21 cellular contexts compared by ENCODE assay signal in genomic region chr1:183569801-183570200, GRCh38. TPM values are rescaled to one million over a fixed set of nuclear protein-coding genes. Genes with fewer than 3 reads are reported as not detected.
DNase-seq lines count a peak whose midpoint lies in the region; ATAC-seq and TF ChIP-seq lines count a peak whose summit lies in the region.
"Had no signal": no experiment of that assay in that cellular context is flagged by ENCODE, and none has a peak within 500 bp of the region (broad histone marks: within the 10 kb centered on the region; RNA-seq: fewer than 3 reads in every experiment).

No MANE protein-coding gene starts in this region.

- no peak for ATAC-seq in IMR-90 (ENCODE audit: low read depth)
- no peak for ATAC-seq in T-helper 17 cell
- ATAC-seq in stimulated activated naive B cell treated with anti-CD40 and anti-IgM and Interleukin-4, amounts not matched to agents 10 μg/mL and 1 μg/mL and 100 μg/mL, for 72 hours (replicated peaks): no peak
- no peak for ATAC-seq in GM18873 (IDR thresholded peaks at IDR 0.05; ENCODE audit: low FRiP score, unreplicated experiment)
- no peak for ATAC-seq in GM18868 (IDR thresholded peaks at IDR 0.05; ENCODE audit: unreplicated experiment)
- ATAC-seq: GM12878, GM23338 had no signal

- no peaks in the 10 kb centered on the region for H3K27me3 ChIP-seq in IMR-90 (ENCODE audit: control insufficient read depth, insufficient read depth, low read length)

- no peak overlapping the region for H2AFZ ChIP-seq in IMR-90 (replicated peaks; ENCODE audit: low read length, poor library complexity)
- H2AFZ ChIP-seq: GM23338 had no signal

- H3K9me1 ChIP-seq in IMR-90 (ENCODE audit: insufficient read depth, low read length): peaks cover 5% of the 10 kb centered on the region

- in situ Hi-C loops in IMR-90 (cut with MboI; ENCODE audit: low sequenced_read_pairs): no loop called here

- H3K27ac ChIP-seq in IMR-90 (ENCODE audit: insufficient read depth, low read length): no peak overlapping the region
- H3K27ac ChIP-seq: C4-2B had no signal

- H3K14ac ChIP-seq in IMR-90 (replicated peaks; ENCODE audit: low read depth, low read length): no peak overlapping the region

- H3K4me1 Mint-ChIP-seq in T-helper 17 cell: peaks cover 8% of the 10 kb centered on the region
- peaks cover 33 to 58% of the 10 kb centered on the region in 2 donors for H3K4me1 Mint-ChIP-seq in stimulated activated naive B cell treated with anti-CD40 and anti-IgM and Interleukin-4, amounts not matched to agents 10 μg/mL and 1 μg/mL and 100 μg/mL, for 72 hours
- H3K4me1 Mint-ChIP-seq: GM23338 had no signal

- no peak overlapping the region; a peak in 1 of 4 replicates for H4K8ac ChIP-seq in IMR-90 (ENCODE audit: low read depth in 2 of 2, low read length in 2 of 2)

- no peak for DNase-seq in IMR-90
- no peak for DNase-seq in T-helper 17 cell
- DNase-seq in left kidney (ENCODE audit: low read depth, low spot score): peak; percentile 30
- no peak for DNase-seq in stimulated activated naive B cell treated with anti-CD40 and anti-IgM and Interleukin-4, amounts not matched to agents 10 μg/mL and 1 μg/mL and 100 μg/mL, for 72 hours
- DNase-seq in NCI-H1048 (lab: John Stamatoyannopoulos, UW): no peak
- DNase-seq: GF-D8; MM.1S; NCI-H1092 treated with DMSO at 0.1 percent for 48 hours; NCI-H146; NCI-H2029 treated with DMSO at 0.1 percent for 48 hours; NCI-H510A; NCI-H748 treated with DMSO at 0.1 percent for 48 hours; NK-92 treated with Interleukin-12 subunit alpha and Interleukin-12 subunit beta, amount 100 ng/mL, for 24 hours; OCI-M1; RPMI8226; SIG-M5 had no signal

- H3K36me3 Mint-ChIP-seq in T-helper 17 cell (ENCODE audit: low read depth): peaks cover 2% of the 10 kb centered on the region
- peaks cover 77 to 90% of the 10 kb centered on the region in 2 donors for H3K36me3 Mint-ChIP-seq in stimulated activated naive B cell treated with anti-CD40 and anti-IgM and Interleukin-4, amounts not matched to agents 10 μg/mL and 1 μg/mL and 100 μg/mL, for 72 hours

- no peaks in the 10 kb centered on the region for H3K9me3 ChIP-seq in IMR-90 (ENCODE audit: control insufficient read depth, insufficient read depth, low read length)
- no peaks in the 10 kb centered on the region for H3K9me3 ChIP-seq in T-helper 17 cell (ENCODE audit: control insufficient read depth, low read length, poor library complexity, severe bottlenecking)

- TF ChIP-seq POLR2A in IMR-90 (IDR thresholded peaks at IDR 0.05; ENCODE audit: low read depth, low read length): no peak

- no TSS peak for BruUV-seq in IMR-90 (replicated peaks; lab: Mats Ljungman, UMichigan)

- no peak overlapping the region for H3K23ac ChIP-seq in IMR-90 (ENCODE audit: low read depth, low read length)

- dilution Hi-C loops in IMR-90 (cut with HindIII; ENCODE audit: low sequenced_read_pairs, unreplicated experiment): no loop called here

- H3K4ac ChIP-seq in IMR-90 (ENCODE audit: low read depth, low read length): peak overlapping the region; percentile 29; the same call in 1 of the 2 replicates

- H3K4me1 ChIP-seq in IMR-90 (ENCODE audit: control insufficient read depth, insufficient read depth, low read length): peaks cover 13% of the 10 kb centered on the region

- H3K36me3 ChIP-seq in IMR-90 (ENCODE audit: control insufficient read depth, insufficient read depth, low read length): no peaks in the 10 kb centered on the region

- no peak overlapping the region for H4K5ac ChIP-seq in IMR-90 (ENCODE audit: low read depth, low read length)

- no peak overlapping the region for H3K9ac ChIP-seq in IMR-90 (ENCODE audit: low read depth, low read length)

- no peak overlapping the region for H3K18ac ChIP-seq in IMR-90 (ENCODE audit: low read depth, low read length)

- no peak overlapping the region for H2AK9ac ChIP-seq in IMR-90 (replicated peaks; ENCODE audit: low read depth, low read length, poor library complexity)

- no peak for TF ChIP-seq RAD21 in IMR-90 (IDR thresholded peaks at IDR 0.05; ENCODE audit: low read length)

- intact Hi-C loops in IMR-90 (cut with micrococcal nuclease): no loop called here

- H2BK5ac ChIP-seq in IMR-90 (ENCODE audit: low read depth, low read length, poor library complexity, severe bottlenecking): no peak overlapping the region

- H3K56ac ChIP-seq in IMR-90 (ENCODE audit: extremely low read depth, insufficient read depth, low read length): no peak overlapping the region

- H3K4me3 ChIP-seq in IMR-90 (ENCODE audit: insufficient read depth, low read depth, low read length): no peak overlapping the region
- H3K4me3 ChIP-seq: GM12878, GM23338 had no signal

- 100% methylated on average over 1 of the region's 3 CpGs; no CpG with 5 or more reads in 1 of the 2 experiments for whole genome bisulfite sequencing in IMR-90 (ENCODE audit: extremely low coverage in 2 of 2, insufficient read length in 1 of 2), 2 experiments

- no peak overlapping the region for H3K4me3 Mint-ChIP-seq in T-helper 17 cell
- H3K4me3 Mint-ChIP-seq in stimulated activated naive B cell treated with anti-CD40 and anti-IgM and Interleukin-4, amounts not matched to agents 10 μg/mL and 1 μg/mL and 100 μg/mL, for 72 hours: no peak overlapping the region
- H3K4me3 Mint-ChIP-seq: GM23338 had no signal

- peak overlapping the region; percentile 1; the same call in 1 of the 2 replicates for H2BK20ac ChIP-seq in IMR-90 (ENCODE audit: low read depth, low read length)

- no peak for TF ChIP-seq CTCF in IMR-90 (conservative IDR thresholded peaks at IDR 0.05; ENCODE audit: low read depth, low read length)

- H3K4me2 ChIP-seq in IMR-90 (ENCODE audit: low read depth, low read length): no peak overlapping the region
- H3K4me2 ChIP-seq: GM23338 had no signal

- H2BK120ac ChIP-seq in IMR-90 (ENCODE audit: low read depth, low read length): no peak overlapping the region; the same call in 1 of the 2 replicates

- peak overlapping the region; percentile 25; the same call in 1 of the 3 replicates for H2BK15ac ChIP-seq in IMR-90 (ENCODE audit: low read depth, low read length)

- H2AK5ac ChIP-seq in IMR-90 (ENCODE audit: low read depth, low read length): no peak overlapping the region

- CTCF ChIA-PET in IMR-90 (lab: Yijun Ruan, JAX): no interaction called here

- H3K79me1 ChIP-seq in IMR-90 (ENCODE audit: low read depth in 1 of 2, low read length in 2 of 2): no peaks in the 10 kb centered on the region

- no peaks in the 10 kb centered on the region for H3K27me3 Mint-ChIP-seq in T-helper 17 cell
- H3K27me3 Mint-ChIP-seq in stimulated activated naive B cell treated with anti-CD40 and anti-IgM and Interleukin-4, amounts not matched to agents 10 μg/mL and 1 μg/mL and 100 μg/mL, for 72 hours: no peaks in the 10 kb centered on the region

- 0 out of 2 replicates have a peak overlapping the region, but pooled peaks have one; percentile 9 for H4K91ac ChIP-seq in IMR-90 (ENCODE audit: insufficient read depth, low read depth, low read length)

- POLR2A ChIA-PET in IMR-90 (lab: Charles Lee; ENCODE audit: unreplicated experiment): no interaction called here

- H3K27ac Mint-ChIP-seq in T-helper 17 cell: peak overlapping the region; percentile 27
- H3K27ac Mint-ChIP-seq in stimulated activated naive B cell treated with anti-CD40 and anti-IgM and Interleukin-4, amounts not matched to agents 10 μg/mL and 1 μg/mL and 100 μg/mL, for 72 hours: peak overlapping the region; percentile 37
- H3K27ac Mint-ChIP-seq: GM23338 had no signal

- H3K9me3 Mint-ChIP-seq in stimulated activated naive B cell treated with anti-CD40 and anti-IgM and Interleukin-4, amounts not matched to agents 10 μg/mL and 1 μg/mL and 100 μg/mL, for 72 hours: peaks cover 4 to 7% of the 10 kb centered on the region in 2 donors
- H3K9me3 Mint-ChIP-seq: GM23338 had no signal

- no peaks in the 10 kb centered on the region for H4K20me1 ChIP-seq in IMR-90 (ENCODE audit: insufficient read depth, low read length)

TF ChIP-seq in IMR-90, 13 proteins besides CTCF, POLR2A, EP300 and RAD21:
- TF ChIP-seq FOS (IDR thresholded peaks at IDR 0.05; ENCODE audit: low read depth, low read length) (no peak), USF2 (IDR thresholded peaks at IDR 0.05; ENCODE audit: low read depth, low read length) (no peak), ELK1 (IDR thresholded peaks at IDR 0.05; ENCODE audit: borderline replicate concordance, low read depth, low read length) (no peak), MXI1 (IDR thresholded peaks at IDR 0.05; ENCODE audit: borderline replicate concordance, low read depth, low read length) (no peak), SMC3 (IDR thresholded peaks at IDR 0.05; ENCODE audit: low read depth, low read length) (no peak), CEBPB (IDR thresholded peaks at IDR 0.05; ENCODE audit: low read depth, low read length) (no peak), CHD1 (IDR thresholded peaks at IDR 0.05; ENCODE audit: low read depth, low read length) (no peak), BHLHE40 (IDR thresholded peaks at IDR 0.05; ENCODE audit: low read depth, low read length) (no peak), MAZ (IDR thresholded peaks at IDR 0.05; ENCODE audit: borderline replicate concordance, low read depth, low read length) (no peak), RFX5 (IDR thresholded peaks at IDR 0.05; ENCODE audit: low read depth, low read length) (no peak), MAFK (IDR thresholded peaks at IDR 0.05; ENCODE audit: low read depth, low read length) (no peak), RCOR1 (IDR thresholded peaks at IDR 0.05; ENCODE audit: insufficient replicate concordance, low read length) (no peak), NFE2L2 (IDR thresholded peaks at IDR 0.05; ENCODE audit: low read depth, low read length) (no peak)
TF ChIP-seq in IMR-90: peak in this region for 0.

RNA-seq across cellular contexts. Expression of gene NCF2, which starts 20.5 kb away (rescaled TPM):
- total RNA-seq in IMR-90 (2012; rRNA removed) (2.8 and 3.2 TPM in 2 replicates), T-helper 17 cell (10 to 100 TPM in 1 of 2 donors, 1 to 10 TPM in 1; 2.7 to 14.7 TPM)
- polyA plus RNA-seq in IMR-90 (2012; rRNA removed): 2.6 and 4.2 TPM in 2 replicates
- polyA plus RNA-seq in IMR-90 (2012; cell fraction: cytosol; rRNA removed): 0.45 and 1.8 TPM in 2 replicates
- polyA plus RNA-seq in IMR-90 (2012; cell fraction: nucleus; rRNA removed; ENCODE audit: low replicate concordance): 0.52 and 0.64 TPM in 2 replicates
- total RNA-seq: GM23338 had no signal
- polyA plus RNA-seq: GM23338 had no signal
